8 cellular contexts compared by ENCODE assay signal in the genomic region with DNA sequence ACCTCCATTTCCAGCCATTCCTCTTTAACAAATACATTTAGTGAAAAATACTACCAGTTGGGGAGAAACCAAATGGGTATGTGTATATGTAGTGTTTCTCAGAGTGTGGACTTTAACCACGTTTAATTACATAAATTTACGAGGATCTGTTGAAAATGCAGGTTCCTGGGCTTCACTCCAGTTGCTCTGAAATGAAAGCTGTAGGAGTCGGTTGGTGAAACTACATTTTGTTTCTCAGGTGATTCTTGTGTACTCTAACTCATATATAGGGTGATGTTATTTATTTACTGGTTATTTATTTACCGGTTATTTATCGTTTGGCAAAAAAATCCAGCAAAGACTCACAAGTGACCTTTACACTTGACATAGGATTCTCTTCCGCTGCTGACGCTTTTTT. TPM values are rescaled to one million over a fixed set of nuclear protein-coding genes. Genes with fewer than 3 reads are reported as not detected.
DNase-seq lines count a peak whose midpoint lies in the region; ATAC-seq and TF ChIP-seq lines count a peak whose summit lies in the region.

No MANE protein-coding gene starts in this region.

- no peaks in the 10 kb centered on the region for H3K27me3 Mint-ChIP-seq in naive B cell

- TF ChIP-seq CTCF in astrocyte of the cerebellum (IDR thresholded peaks at IDR 0.05; ENCODE audit: low read depth, low read length, missing control alignments) = no peak

- H3K9me3 Mint-ChIP-seq in naive B cell = no peaks in the 10 kb centered on the region

- ATAC-seq in GM18511 (IDR thresholded peaks at IDR 0.05; ENCODE audit: unreplicated experiment) (peak; percentile 7), HG03095 (IDR thresholded peaks at IDR 0.05; ENCODE audit: unreplicated experiment) (peak; percentile 4), naive B cell (ENCODE audit: low read depth in 2 of 2) (no peak), HG02981 (IDR thresholded peaks at IDR 0.05; ENCODE audit: unreplicated experiment) (no peak)
- ATAC-seq in activated CD4-positive, CD25-positive, alpha-beta regulatory T cell treated with anti-CD3 and anti-CD28 coated beads, Interleukin-2, amount 50 U/mL, for 24 hours = no peak

- H3K27ac Mint-ChIP-seq in naive B cell = peak overlapping the region in 5 of 6 donors; percentile 39 to 100 (median 98)

- H3K4me1 Mint-ChIP-seq in naive B cell = peaks cover 42 to 61% (median 59%) of the 10 kb centered on the region in 3 donors

- peaks cover 14 to 20% of the 10 kb centered on the region in 2 donors for H3K36me3 Mint-ChIP-seq in naive B cell

- in situ Hi-C loops in astrocyte of the cerebellum (cut with HindIII; ENCODE audit: low sequenced_read_pairs) = no loop called here

- DNase-seq in astrocyte of the cerebellum (ENCODE audit: low read depth) = no peak
- DNase-seq in naive B cell = no peak
- DNase-seq in AG20443 (ENCODE audit: low spot score) = no peak
- DNase-seq in NK-92 treated with Interleukin-12 subunit alpha and Interleukin-12 subunit beta, amount 100 ng/mL, for 24 hours (lab: John Stamatoyannopoulos, UW) = no peak

- H3K4me3 ChIP-seq in astrocyte of the cerebellum (ENCODE audit: low read depth, low read length) = peak overlapping the region; percentile 76

- H3K4me3 Mint-ChIP-seq in naive B cell = peak overlapping the region; percentile 92 to 100 (median 98)

RNA-seq across cellular contexts. Expression of gene TANK, which starts 0.4 kb away (rescaled TPM):
- polyA plus RNA-seq in naive B cell (ENCODE audit: low read depth in 6 of 6) = 100 to 1,000 TPM; 132 to 167 (median 136) TPM

Comparison
In these comparisons a context has a peak if more than half of its experiments do, and no peak if none do; other contexts are left out.
1. ATAC-seq: peak in GM18511 (single experiment) and HG03095 (single experiment); none in naive B cell (0 of 2), HG02981 (single experiment) and activated CD4-positive, CD25-positive, alpha-beta regulatory T cell treated with anti-CD3 and anti-CD28 coated beads, Interleukin-2, amount 50 U/mL, for 24 hours (0 of 2).